In the genomic region with DNA sequence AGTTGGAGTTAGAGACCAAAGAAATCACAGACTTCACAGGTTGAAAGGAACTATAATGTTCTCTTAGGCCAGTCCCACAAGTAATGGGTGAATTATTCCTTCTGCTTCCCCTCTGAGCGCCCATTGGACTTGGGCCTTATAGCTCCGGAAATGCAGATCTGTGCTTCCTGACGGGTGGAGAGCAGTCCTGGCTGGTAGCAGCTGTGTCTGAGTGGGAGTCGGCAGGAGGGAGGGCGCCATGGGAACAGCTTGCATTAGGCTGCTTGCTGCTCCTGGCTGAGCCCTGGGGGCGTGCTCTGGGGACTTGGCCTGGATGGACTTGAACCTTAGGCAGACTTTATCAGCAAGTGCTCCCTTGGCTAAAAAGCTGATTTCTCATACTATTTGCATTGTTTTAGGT, we compare ENCODE assay signal across 9 cellular contexts. TPM values are rescaled to one million over a fixed set of nuclear protein-coding genes. Genes with fewer than 3 reads are reported as not detected.
DNase-seq lines count a peak whose midpoint lies in the region; ATAC-seq and TF ChIP-seq lines count a peak whose summit lies in the region.
"Had no signal": no experiment of that assay in that cellular context is flagged by ENCODE, and none has a peak within 500 bp of the region (broad histone marks: within the 10 kb centered on the region; RNA-seq: fewer than 3 reads in every experiment).

No MANE protein-coding gene starts in this region.

- H3K4me3 ChIP-seq in testis: no peak overlapping the region

- 10 to 15% methylated on average over 6 of the region's 6 CpGs for WGBS in testis, 2 donors

- no peaks in the 10 kb centered on the region for H3K36me3 ChIP-seq in testis (ENCODE audit: low read depth, missing control alignments)

- peak overlapping the region in 1 of 2 donors; percentile 16 for H3K27ac ChIP-seq in testis

- DNase-seq in NCI-H146 (lab: John Stamatoyannopoulos, UW): peak; percentile 49
- no peak for DNase-seq in NCI-H146 treated with DMSO at 0.1 percent for 48 hours (lab: John Stamatoyannopoulos, UW; ENCODE audit: unreplicated experiment)
- DNase-seq in left ventricle myocardium superior: peak; percentile 80
- peak; percentile 77 for DNase-seq in testis
- DNase-seq in natural killer cell: no peak
- DNase-seq: stimulated activated CD4-positive, alpha-beta T cell treated with anti-CD3 and anti-CD28 coated beads, Interleukin-2, amount 100 ng/mL, for 48 hours had no signal

- peaks cover 8% of the 10 kb centered on the region for H3K4me1 ChIP-seq in testis

- TF ChIP-seq CTCF in testis (IDR thresholded peaks at IDR 0.05) (no peak), natural killer cell (IDR thresholded peaks at IDR 0.05) (no peak)

- H3K36me3 Mint-ChIP-seq in natural killer cell: no peaks in the 10 kb centered on the region

- H3K9me3 Mint-ChIP-seq in natural killer cell: no peaks in the 10 kb centered on the region

- intact Hi-C loops in left ventricle myocardium superior (cut with micrococcal nuclease): no loop called here
- intact Hi-C loops in testis (cut with DNase I; ENCODE audit: low total_unique reads): no loop called here
- intact Hi-C loops in natural killer cell (cut with micrococcal nuclease): no loop called here

- H3K4me1 Mint-ChIP-seq in natural killer cell: no peaks in the 10 kb centered on the region

- H3K27me3 ChIP-seq in testis: no peaks in the 10 kb centered on the region

- no peak for TF ChIP-seq POLR2A in testis (IDR thresholded peaks at IDR 0.05)

- peaks cover 0 to 3% of the 10 kb centered on the region in 2 donors for H3K27me3 Mint-ChIP-seq in natural killer cell (ENCODE audit: low read depth in 2 of 2)

- no peaks in the 10 kb centered on the region for H3K9me3 ChIP-seq in testis

- ATAC-seq in left ventricle myocardium superior: peak; percentile 97
- ATAC-seq in GM18511 (IDR thresholded peaks at IDR 0.05; ENCODE audit: unreplicated experiment): no peak
- ATAC-seq in HG03175 (IDR thresholded peaks at IDR 0.05; ENCODE audit: unreplicated experiment): no peak
- ATAC-seq in natural killer cell: no peak

- H3K27ac Mint-ChIP-seq in natural killer cell: no peak overlapping the region

- no peak overlapping the region for H3K4me3 Mint-ChIP-seq in natural killer cell

TF ChIP-seq in PFSK-1, 5 proteins besides CTCF, POLR2A, EP300 and RAD21:
- TF ChIP-seq POLR2AphosphoS5 (IDR thresholded peaks at IDR 0.05; ENCODE audit: low read depth, low read length) (no peak), TAF1 (IDR thresholded peaks at IDR 0.05; ENCODE audit: borderline replicate concordance, insufficient read depth, low read length) (peak; percentile 62; the same call in 1 of the 2 replicates), FOXP2 (optimal IDR thresholded peaks at IDR 0.05; ENCODE audit: borderline replicate concordance, extremely low read depth, extremely low read length, insufficient read depth) (peak; percentile 48)
TF ChIP-seq in PFSK-1: peak in this region for 2.

RNA-seq across cellular contexts. Expression of a gene that starts 18.4 kb away (rescaled TPM):
- polyA plus RNA-seq in PFSK-1 (2012; ENCODE audit: insufficient read length, low read depth): 17.2 TPM
- total RNA-seq in left ventricle myocardium superior (24.3 TPM), testis (10 to 100 TPM; 63.2 to 64.1 TPM), natural killer cell (10 to 100 TPM; 67.5 to 74.9 (median 68.0) TPM)
- polyA plus RNA-seq in testis (ENCODE audit: insufficient read depth, low read depth, low replicate concordance): 62.5 TPM

Comparison
In these comparisons a context has a peak if more than half of its experiments do, and no peak if none do; other contexts are left out.
1. DNase-seq: peak in NCI-H146 (single experiment), left ventricle myocardium superior (single experiment) and testis (single experiment); none in NCI-H146 treated with DMSO at 0.1 percent for 48 hours (single experiment) and natural killer cell (single experiment).